8 cellular contexts compared by ENCODE assay signal in genomic region chr4:77820836-77821561, GRCh38. TPM values are rescaled to one million over a fixed set of nuclear protein-coding genes. Genes with fewer than 3 reads are reported as not detected.
DNase-seq lines count a peak whose midpoint lies in the region; ATAC-seq and FAIRE-seq lines count a peak whose summit lies in the region.

No MANE protein-coding gene starts in this region.

- H3K4me1 Mint-ChIP-seq in naive thymus-derived CD8-positive, alpha-beta T cell, result peaks cover 29 to 62% (median 58%) of the 10 kb centered on the region in 4 donors

- H3K27me3 Mint-ChIP-seq in naive thymus-derived CD8-positive, alpha-beta T cell, result peaks cover 0 to 3% (median 0%) of the 10 kb centered on the region in 5 donors

- ATAC-seq in naive thymus-derived CD8-positive, alpha-beta T cell, result peak in 1 of 2 donors; percentile 3

- peak overlapping the region; percentile 83 to 98 (median 97) for H3K4me3 Mint-ChIP-seq in naive thymus-derived CD8-positive, alpha-beta T cell

- no peak for FAIRE-seq in frontal cortex (lab: Jason Lieb, UNC)

- peak; percentile 50 for DNase-seq in SIG-M5 treated with dmso at 0.1 percent for 504 hours (lab: John Stamatoyannopoulos, UW; ENCODE audit: unreplicated experiment)
- DNase-seq in SIG-M5 (lab: John Stamatoyannopoulos, UW), result no peak
- peak; percentile 61 for DNase-seq in OCI-M1 (lab: John Stamatoyannopoulos, UW)
- DNase-seq in effector CD4-positive, alpha-beta T cell, result peak; percentile 18
- DNase-seq in naive thymus-derived CD8-positive, alpha-beta T cell, result peak in 7 of 10 donors; percentile 21 to 61 (median 37)
- DNase-seq in frontal cortex (ENCODE audit: low spot score in 2 of 2), result no peak
- no peak for DNase-seq in NCI-H526 treated with DMSO at 0.1 percent for 48 hours (lab: John Stamatoyannopoulos, UW)
- no peak for DNase-seq in GDM1 (lab: John Stamatoyannopoulos, UW)

- H3K9me3 Mint-ChIP-seq in naive thymus-derived CD8-positive, alpha-beta T cell, result peaks cover 0 to 6% (median 0%) of the 10 kb centered on the region in 9 donors

- H3K36me3 Mint-ChIP-seq in naive thymus-derived CD8-positive, alpha-beta T cell, result peaks cover 3 to 17% (median 5%) of the 10 kb centered on the region in 3 donors

- POLR2A ChIA-PET in naive thymus-derived CD8-positive, alpha-beta T cell (lab: Charles Lee), result interaction anchor here (0.7 to 14.8 kb wide), 12 partner anchors 10 to 105 kb away, joined by 3 to 876 read pairs (median 4); partner anchors contain the start of gene MRPL1

- peak overlapping the region; percentile 92 to 100 (median 99) for H3K27ac Mint-ChIP-seq in naive thymus-derived CD8-positive, alpha-beta T cell

RNA-seq across cellular contexts. Expression of gene CNOT6L, which starts 1.8 kb away (rescaled TPM):
- 100 to 1,000 TPM; 227 to 231 TPM for total RNA-seq in naive thymus-derived CD8-positive, alpha-beta T cell
- 10 to 100 TPM; 58.3 to 61.5 (median 60.2) TPM for polyA plus RNA-seq in naive thymus-derived CD8-positive, alpha-beta T cell
- 40.4 TPM for total RNA-seq in frontal cortex

RNA-seq across cellular contexts. Expression of gene MRPL1, which starts 41.6 kb away (rescaled TPM):
- total RNA-seq in naive thymus-derived CD8-positive, alpha-beta T cell, result 10 to 100 TPM; 27.0 to 28.7 TPM
- polyA plus RNA-seq in naive thymus-derived CD8-positive, alpha-beta T cell, result 10 to 100 TPM; 35.6 to 37.9 (median 37.1) TPM
- 39.9 TPM for total RNA-seq in frontal cortex

Comparison
In these comparisons a context has a peak if more than half of its experiments do, and no peak if none do; other contexts are left out.
1. DNase-seq: peak in SIG-M5 treated with dmso at 0.1 percent for 504 hours (single experiment), OCI-M1 (single experiment), effector CD4-positive, alpha-beta T cell (single experiment) and naive thymus-derived CD8-positive, alpha-beta T cell (7 of 10); none in SIG-M5 (single experiment), frontal cortex (0 of 2), NCI-H526 treated with DMSO at 0.1 percent for 48 hours (single experiment) and GDM1 (single experiment).